Comparison of ENCODE assay signal across 8 cellular contexts in genomic region chr11:62786318-62787004, GRCh38. TPM values are rescaled to one million over a fixed set of nuclear protein-coding genes. Genes with fewer than 3 reads are reported as not detected.
DNase-seq lines count a peak whose midpoint lies in the region; ATAC-seq and TF ChIP-seq lines count a peak whose summit lies in the region.

No MANE protein-coding gene starts in this region.

- H3K27me3 ChIP-seq in H7 (ENCODE audit: control insufficient read depth, insufficient read depth, low read length) (no peaks in the 10 kb centered on the region), SJSA1 (replicated peaks) (no peaks in the 10 kb centered on the region), foreskin keratinocyte (no peaks in the 10 kb centered on the region), neuron (ENCODE audit: insufficient read depth, low read length) (no peaks in the 10 kb centered on the region)

- H3K4me1 ChIP-seq in SJSA1 (replicated peaks) (peaks cover 25% of the 10 kb centered on the region), foreskin keratinocyte (no peaks in the 10 kb centered on the region), neuron (ENCODE audit: insufficient read depth, low read length) (peaks cover 16% of the 10 kb centered on the region)

- peaks cover 16% of the 10 kb centered on the region for H3K36me3 ChIP-seq in H7 (replicated peaks; ENCODE audit: control insufficient read depth, insufficient read depth, low read length)
- H3K36me3 ChIP-seq in SJSA1: peaks cover 81% of the 10 kb centered on the region
- H3K36me3 ChIP-seq in neuron (ENCODE audit: insufficient read depth, low read length): peaks cover 48% of the 10 kb centered on the region

- TF ChIP-seq CTCF in foreskin keratinocyte (conservative IDR thresholded peaks at IDR 0.05): peak; percentile 96

- H3K27ac ChIP-seq in SJSA1 (peak overlapping the region; percentile 44), foreskin keratinocyte (peak overlapping the region; percentile 64)

- peak; percentile 64 for ATAC-seq in foreskin keratinocyte

- H2AFZ ChIP-seq in neuron (ENCODE audit: low read depth, low read length): no peak overlapping the region

- H3K9me3 ChIP-seq in SJSA1 (replicated peaks) (0 out of 2 replicates have a peak, but pooled peaks cover 2% of the 10 kb centered on the region), neuron (ENCODE audit: low read length) (no peaks in the 10 kb centered on the region)

- DNase-seq in ELR (ENCODE audit: low read depth) (peak; percentile 89), H7 (peak; percentile 98), M059J (ENCODE audit: low read depth) (peak; percentile 85), SJSA1 (ENCODE audit: low read depth in 1 of 2, low spot score in 2 of 2) (peak; percentile 93 to 97), foreskin keratinocyte (peak in 1 of 2 donors; percentile 58), stromal cell of bone marrow (ENCODE audit: low read depth) (peak; percentile 67)
- DNase-seq in activated naive CD4-positive, alpha-beta T cell treated with Interleukin-2 at 50 U/mL for 16 hours: peak; percentile 87

- H3K4me3 ChIP-seq in H7 (ENCODE audit: insufficient read depth, low read depth, low read length) (peak overlapping the region; percentile 93), SJSA1 (peak overlapping the region; percentile 79), neuron (ENCODE audit: low read length) (peak overlapping the region; percentile 95)

RNA-seq across cellular contexts. Expression of gene TMEM179B, which starts 0.7 kb away (rescaled TPM):
- 50.1 and 55.2 TPM in 2 replicates for total RNA-seq in H7 (2014; rRNA removed; shearing (Covaris generic))
- 82.1 and 138 TPM in 2 replicates for total RNA-seq in M059J (2014; rRNA removed; shearing (Covaris generic))
- 92.8 and 131 TPM in 2 replicates for total RNA-seq in SJSA1 (2014; rRNA removed; shearing (Covaris generic))
- 55.0 and 56.3 TPM in 2 replicates for total RNA-seq in foreskin keratinocyte
- 68.4 and 74.5 TPM in 2 replicates for polyA plus RNA-seq in foreskin keratinocyte

RNA-seq across cellular contexts. Expression of gene TMEM223, which starts 5.3 kb away (rescaled TPM):
- total RNA-seq in H7 (2014; rRNA removed; shearing (Covaris generic)): 30.2 and 42.1 TPM in 2 replicates
- 38.7 and 41.7 TPM in 2 replicates for total RNA-seq in M059J (2014; rRNA removed; shearing (Covaris generic))
- total RNA-seq in SJSA1 (2014; rRNA removed; shearing (Covaris generic)): 39.7 and 42.4 TPM in 2 replicates
- 14.2 and 14.7 TPM in 2 replicates for total RNA-seq in foreskin keratinocyte
- polyA plus RNA-seq in foreskin keratinocyte: 21.6 and 21.9 TPM in 2 replicates

RNA-seq across cellular contexts. Expression of gene TAF6L, which starts 15.3 kb away (rescaled TPM):
- 32.1 and 42.9 TPM in 2 replicates for total RNA-seq in H7 (2014; rRNA removed; shearing (Covaris generic))
- 14.5 and 17.3 TPM in 2 replicates for total RNA-seq in M059J (2014; rRNA removed; shearing (Covaris generic))
- total RNA-seq in SJSA1 (2014; rRNA removed; shearing (Covaris generic)): 19.7 and 28.9 TPM in 2 replicates
- total RNA-seq in foreskin keratinocyte: 17.2 TPM in 2 replicates
- polyA plus RNA-seq in foreskin keratinocyte: 14.8 and 16.6 TPM in 2 replicates

RNA-seq across cellular contexts. Expression of gene NXF1, which starts 18.8 kb away (rescaled TPM):
- total RNA-seq in H7 (2014; rRNA removed; shearing (Covaris generic)): 19.1 and 19.3 TPM in 2 replicates
- 23.2 and 30.0 TPM in 2 replicates for total RNA-seq in M059J (2014; rRNA removed; shearing (Covaris generic))
- total RNA-seq in SJSA1 (2014; rRNA removed; shearing (Covaris generic)): 33.6 and 33.8 TPM in 2 replicates
- total RNA-seq in foreskin keratinocyte: 38.3 and 42.5 TPM in 2 replicates
- polyA plus RNA-seq in foreskin keratinocyte: 54.7 and 55.7 TPM in 2 replicates

RNA-seq across cellular contexts. Expression of gene POLR2G, which starts 25.1 kb away (rescaled TPM):
- 155 and 172 TPM in 2 replicates for total RNA-seq in H7 (2014; rRNA removed; shearing (Covaris generic))
- 178 and 181 TPM in 2 replicates for total RNA-seq in M059J (2014; rRNA removed; shearing (Covaris generic))
- total RNA-seq in SJSA1 (2014; rRNA removed; shearing (Covaris generic)): 224 and 259 TPM in 2 replicates
- total RNA-seq in foreskin keratinocyte: 101 and 109 TPM in 2 replicates
- 150 and 162 TPM in 2 replicates for polyA plus RNA-seq in foreskin keratinocyte
